Comparison of ENCODE assay signal across 18 cellular contexts in the genomic region with DNA sequence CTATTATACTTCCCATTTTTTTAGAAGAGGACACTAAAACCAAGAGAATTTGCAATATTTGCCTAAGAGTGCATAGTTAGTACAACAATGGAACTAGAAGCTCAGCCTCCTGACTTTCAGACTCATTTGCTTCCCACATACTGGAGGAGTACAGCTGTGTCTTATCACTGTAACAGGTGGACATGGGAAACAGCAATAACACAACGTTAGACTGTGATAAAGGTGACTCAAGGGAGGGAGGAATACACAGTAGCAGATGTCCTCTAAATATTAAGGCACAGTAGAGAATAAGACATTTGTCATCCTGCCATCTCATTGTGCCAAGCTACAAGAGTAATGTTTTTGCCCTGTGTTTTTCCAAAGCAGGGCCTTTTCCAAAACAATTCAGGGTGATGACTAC.
"Had no signal": no experiment of that assay in that cellular context is flagged by ENCODE, and none has a peak within 500 bp of the region (broad histone marks: within the 10 kb centered on the region; RNA-seq: fewer than 3 reads in every experiment).

No MANE protein-coding gene starts in this region.

- H3K4me3 ChIP-seq: dorsolateral prefrontal cortex, spleen had no signal

- DNase-seq: activated CD4-positive, alpha-beta T cell treated with anti-CD3 and anti-CD28 coated beads for 1 hour; activated CD4-positive, alpha-beta T cell treated with anti-CD3 and anti-CD28 coated beads, Interleukin-2, amount 50 U/mL, for 48 hours; activated CD8-positive, alpha-beta memory T cell treated with anti-CD3 and anti-CD28 coated beads, Interleukin-2, amount 10 ng/mL, durations not matched to agents 7 days and 5 days; activated effector memory CD4-positive, alpha-beta T cell treated with Interleukin-2 at 50 U/mL for 16 hours; activated T-cell treated with anti-CD3 and anti-CD28 coated beads, Interleukin-2, amount 50 U/mL, for 24 hours; amygdala; dorsolateral prefrontal cortex; glutamatergic neuron; naive B cell; right cardiac atrium; spleen; stimulated activated CD4-positive, alpha-beta T cell treated with anti-CD3 and anti-CD28 coated beads, Interleukin-1b, Interleukin-23, amount 100 ng/mL, for 48 hours; T-helper 9 cell; trophoblast cell had no signal

- H3K27ac ChIP-seq: neutrophil, spleen had no signal

- H3K27me3 ChIP-seq: dorsolateral prefrontal cortex, neutrophil, spleen had no signal

- ATAC-seq: activated CD8-positive, alpha-beta memory T cell treated with anti-CD3 and anti-CD28 coated beads, Interleukin-2, amount 10 ng/mL, durations not matched to agents 7 days and 5 days; esophagus mucosa; stimulated activated memory B cell treated with anti-CD40 and anti-IgM and Interleukin-4, amounts not matched to agents 10 μg/mL and 1 μg/mL and 100 μg/mL, for 72 hours had no signal

- H3K9me3 ChIP-seq: neutrophil, spleen had no signal

- FAIRE-seq: keratinocyte had no signal

- H3K36me3 ChIP-seq: neutrophil, spleen had no signal
